ENCODE assay signal across 26 cellular contexts in genomic region chr10:28097633-28098032, GRCh38.
"Had no signal": no experiment of that assay in that cellular context is flagged by ENCODE, and none has a peak within 500 bp of the region (broad histone marks: within the 10 kb centered on the region; RNA-seq: fewer than 3 reads in every experiment).

No MANE protein-coding gene starts in this region.

- H3K27ac Mint-ChIP-seq: activated naive CD4-positive, alpha-beta T cell treated with anti-CD3 and anti-CD28 coated beads, Interleukin-2, amount 10 ng/mL, durations not matched to agents 7 days and 5 days; activated T-cell treated with anti-CD3 and anti-CD28 coated beads, Interleukin-2, amount 50 U/mL, for 24 hours; dendritic cell treated with granulocyte-macrophage colony-stimulating factor and Interleukin-4, amounts not matched to agents 40 ng/mL and 50 ng/mL, for 4 days; naive thymus-derived CD8-positive, alpha-beta T cell; T-helper 1 cell treated with Interleukin-12 subunit alpha and Interleukin-12 subunit beta and Interleukin-4 antibody, amounts not matched to agents 30 μg/mL and 1 μg/mL, for 36 hours had no signal

- H3K4me1 Mint-ChIP-seq: activated naive CD4-positive, alpha-beta T cell treated with anti-CD3 and anti-CD28 coated beads, Interleukin-2, amount 10 ng/mL, durations not matched to agents 7 days and 5 days had no signal

- H3K9me3 ChIP-seq: gastrocnemius medialis, spleen, testis, transverse colon had no signal

- H3K4me3 ChIP-seq: gastrocnemius medialis, spleen, testis, transverse colon had no signal

- DNase-seq: activated CD4-positive, alpha-beta T cell treated with anti-CD3 and anti-CD28 coated beads for 4 hours; activated CD4-positive, alpha-beta T cell treated with anti-CD3 and anti-CD28 coated beads, Interleukin-2, amount 50 U/mL, for 4 hours; activated CD8-positive, alpha-beta memory T cell treated with anti-CD3 and anti-CD28 coated beads, Interleukin-2, amount 50 U/mL, for 4 hours; activated gamma-delta T cell; activated naive CD4-positive, alpha-beta T cell treated with anti-CD3 and anti-CD28 coated beads, Interleukin-2, amount 10 ng/mL, durations not matched to agents 7 days and 5 days; activated T-cell treated with anti-CD3 and anti-CD28 coated beads, Interleukin-2, amount 50 U/mL, for 24 hours; amniotic stem cell; central memory CD4-positive, alpha-beta T cell; gastrocnemius medialis; hippocampal formation; left cardiac atrium; mammary epithelial cell; naive thymus-derived CD8-positive, alpha-beta T cell; occipital lobe; right cardiac atrium; spleen; stimulated activated CD4-positive, alpha-beta T cell treated with anti-CD3 and anti-CD28 coated beads, Interleukin-2, amount 100 ng/mL, for 48 hours; stimulated activated naive CD8-positive, alpha-beta T cell treated with anti-CD3 and anti-CD28 coated beads, Interleukin-15, Interleukin-2, amounts not matched to agents 100 U/mL and 50 U/mL, for 24 hours; T-helper 9 cell; testis; transverse colon had no signal

- H3K36me3 ChIP-seq: gastrocnemius medialis, spleen, transverse colon had no signal

- H3K36me3 Mint-ChIP-seq: activated naive CD4-positive, alpha-beta T cell treated with anti-CD3 and anti-CD28 coated beads, Interleukin-2, amount 10 ng/mL, durations not matched to agents 7 days and 5 days had no signal

- H3K27ac ChIP-seq: epithelial cell of prostate, gastrocnemius medialis, spleen, testis, transverse colon, VCaP had no signal

- H3K27me3 Mint-ChIP-seq: activated naive CD4-positive, alpha-beta T cell treated with anti-CD3 and anti-CD28 coated beads, Interleukin-2, amount 10 ng/mL, durations not matched to agents 7 days and 5 days; activated T-cell treated with anti-CD3 and anti-CD28 coated beads, Interleukin-2, amount 50 U/mL, for 24 hours; dendritic cell treated with granulocyte-macrophage colony-stimulating factor and Interleukin-4, amounts not matched to agents 40 ng/mL and 50 ng/mL, for 4 days; naive thymus-derived CD8-positive, alpha-beta T cell had no signal

- ATAC-seq: gastrocnemius medialis; left cardiac atrium; naive thymus-derived CD8-positive, alpha-beta T cell; right cardiac atrium; stimulated activated naive CD8-positive, alpha-beta T cell treated with anti-CD3 and anti-CD28 coated beads, Interleukin-15, Interleukin-2, amounts not matched to agents 100 U/mL and 50 U/mL, for 24 hours had no signal

- H3K9me3 Mint-ChIP-seq: activated naive CD4-positive, alpha-beta T cell treated with anti-CD3 and anti-CD28 coated beads, Interleukin-2, amount 10 ng/mL, durations not matched to agents 7 days and 5 days; activated T-cell treated with anti-CD3 and anti-CD28 coated beads, Interleukin-2, amount 50 U/mL, for 24 hours; dendritic cell treated with granulocyte-macrophage colony-stimulating factor and Interleukin-4, amounts not matched to agents 40 ng/mL and 50 ng/mL, for 4 days; naive thymus-derived CD8-positive, alpha-beta T cell; neural crest cell; T-helper 1 cell treated with Interleukin-12 subunit alpha and Interleukin-12 subunit beta and Interleukin-4 antibody, amounts not matched to agents 30 μg/mL and 1 μg/mL, for 36 hours had no signal

- H3K27me3 ChIP-seq: gastrocnemius medialis, spleen, testis, transverse colon had no signal

- H3K4me1 ChIP-seq: gastrocnemius medialis, spleen, testis, transverse colon had no signal

- H3K4me3 Mint-ChIP-seq: activated naive CD4-positive, alpha-beta T cell treated with anti-CD3 and anti-CD28 coated beads, Interleukin-2, amount 10 ng/mL, durations not matched to agents 7 days and 5 days; activated T-cell treated with anti-CD3 and anti-CD28 coated beads, Interleukin-2, amount 50 U/mL, for 24 hours; dendritic cell treated with granulocyte-macrophage colony-stimulating factor and Interleukin-4, amounts not matched to agents 40 ng/mL and 50 ng/mL, for 4 days; naive thymus-derived CD8-positive, alpha-beta T cell; neural crest cell; T-helper 1 cell treated with Interleukin-12 subunit alpha and Interleukin-12 subunit beta and Interleukin-4 antibody, amounts not matched to agents 30 μg/mL and 1 μg/mL, for 36 hours had no signal
